Comparison of ENCODE assay signal across 8 cellular contexts in the genomic region with DNA sequence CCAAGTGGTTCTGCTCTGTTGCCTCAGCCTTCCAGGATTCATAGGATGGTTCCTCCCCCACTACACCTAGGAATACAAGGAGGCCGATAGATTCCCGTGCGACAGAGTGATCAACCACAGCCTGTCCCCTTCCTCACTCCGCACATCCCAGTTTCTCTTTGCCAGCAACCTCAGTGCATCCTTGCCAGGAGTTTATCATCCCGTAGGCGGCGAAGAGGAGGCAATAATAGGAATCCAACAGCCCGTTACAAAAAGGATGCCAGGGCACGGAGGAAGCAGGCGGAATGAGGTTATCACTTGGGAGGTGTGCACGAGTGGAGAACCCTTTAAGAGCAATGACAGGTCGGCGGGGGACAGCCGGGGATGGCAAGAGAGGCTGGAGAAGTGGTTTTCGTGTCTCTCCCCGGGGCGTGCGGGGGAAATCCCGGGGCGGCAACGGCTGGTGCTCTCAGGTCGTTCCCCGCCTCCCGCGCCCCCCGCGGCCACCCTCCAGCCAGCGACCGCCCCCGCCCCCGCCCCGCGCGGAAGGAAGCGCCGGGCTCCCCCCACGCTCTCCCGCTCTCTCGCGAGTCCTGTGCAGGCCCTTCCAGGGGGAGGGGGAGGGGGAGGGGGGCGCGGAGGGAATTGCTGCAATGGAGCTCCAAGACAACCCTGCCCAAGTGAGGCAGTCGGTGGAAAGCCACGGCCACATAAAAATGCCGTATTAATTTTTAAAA. TPM values are rescaled to one million over a fixed set of nuclear protein-coding genes. Genes with fewer than 3 reads are reported as not detected.
DNase-seq lines count a peak whose midpoint lies in the region; ATAC-seq and TF ChIP-seq lines count a peak whose summit lies in the region.

No MANE protein-coding gene starts in this region.

- H3K36me3 Mint-ChIP-seq in T-helper 17 cell (ENCODE audit: low read depth): peaks cover 6% of the 10 kb centered on the region

- H3K4me1 Mint-ChIP-seq in T-helper 17 cell: peaks cover 37% of the 10 kb centered on the region

- H3K4me3 ChIP-seq in astrocyte of the cerebellum (ENCODE audit: low read depth, low read length): peak overlapping the region; percentile 79

- peak overlapping the region; percentile 94 for H3K27ac Mint-ChIP-seq in T-helper 17 cell

- intact Hi-C loops in sciatic nerve (cut with DNase I): loop anchor here (10.0 kb wide), 1 partner anchor 61 kb away; no protein-coding TSS in a partner anchor

- ATAC-seq in T-helper 17 cell: peak; percentile 4
- peak; percentile 3 for ATAC-seq in sciatic nerve
- no peak for ATAC-seq in HG02642 (IDR thresholded peaks at IDR 0.05; ENCODE audit: poor library complexity, unreplicated experiment)
- ATAC-seq in HG03469 (IDR thresholded peaks at IDR 0.05; ENCODE audit: unreplicated experiment): no peak

- TF ChIP-seq EP300 in Ishikawa (IDR thresholded peaks at IDR 0.05; ENCODE audit: borderline replicate concordance): no peak

- H3K9me3 ChIP-seq in T-helper 17 cell (ENCODE audit: control insufficient read depth, low read length, poor library complexity, severe bottlenecking): no peaks in the 10 kb centered on the region

- H3K4me3 Mint-ChIP-seq in T-helper 17 cell: peak overlapping the region; percentile 97

- TF ChIP-seq CTCF in astrocyte of the cerebellum (IDR thresholded peaks at IDR 0.05; ENCODE audit: low read depth, low read length, missing control alignments): no peak

- no peaks in the 10 kb centered on the region for H3K27me3 Mint-ChIP-seq in T-helper 17 cell

- no peak for TF ChIP-seq RAD21 in Ishikawa (IDR thresholded peaks at IDR 0.05; ENCODE audit: low read depth)

- DNase-seq in GF-D8 (lab: John Stamatoyannopoulos, UW) (peak; percentile 69), T-helper 17 cell (peak; percentile 37 to 74 (median 72)), astrocyte of the cerebellum (ENCODE audit: low read depth) (no peak), hypothalamus (lab: John Stamatoyannopoulos, UW) (peak in 49 of 51 donors; percentile 5 to 87 (median 45)), sciatic nerve (ENCODE audit: low spot score) (peak; percentile 77)

- in situ Hi-C loops in astrocyte of the cerebellum (cut with HindIII; ENCODE audit: low sequenced_read_pairs): no loop called here

TF ChIP-seq in Ishikawa, 13 proteins besides CTCF, POLR2A, EP300 and RAD21:
- TF ChIP-seq EGR1 (IDR thresholded peaks at IDR 0.05): 0 out of 2 replicates have a peak, but pooled peaks have one; percentile 5
- TF ChIP-seq NFIC (IDR thresholded peaks at IDR 0.05): no peak
TF ChIP-seq in Ishikawa: peak in this region for 1.

RNA-seq across cellular contexts. Expression of a gene that starts 1.6 kb away (rescaled TPM):
- 10 to 100 TPM; 28.4 to 36.9 TPM for total RNA-seq in T-helper 17 cell
- 56.8 TPM for total RNA-seq in sciatic nerve

Comparison
In these comparisons a context has a peak if more than half of its experiments do, and no peak if none do; other contexts are left out.
1. ATAC-seq: peak in T-helper 17 cell (single experiment) and sciatic nerve (single experiment); none in HG02642 (single experiment) and HG03469 (single experiment).